Comparison of ENCODE assay signal across 34 cellular contexts in the genomic region with DNA sequence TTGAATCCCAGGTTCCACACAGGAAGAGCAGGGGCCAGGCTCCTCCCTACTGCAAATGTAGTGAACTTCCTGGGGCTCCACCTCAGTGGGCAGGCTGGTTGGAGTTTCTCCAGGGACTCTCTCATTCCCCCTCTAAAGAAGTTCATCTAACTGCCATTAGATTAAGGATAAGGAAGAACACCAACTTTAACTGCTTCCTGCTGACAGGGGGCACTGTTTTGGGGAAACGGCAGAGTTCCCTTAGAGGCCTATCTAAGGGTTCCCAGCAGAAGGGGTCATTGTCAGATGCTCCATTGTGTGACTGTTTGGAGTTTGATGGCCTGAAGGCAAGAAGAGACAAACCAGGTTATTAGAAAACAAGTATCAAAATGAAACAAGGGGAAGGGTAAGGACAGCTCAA.
DNase-seq lines count a peak whose midpoint lies in the region; ATAC-seq and TF ChIP-seq lines count a peak whose summit lies in the region.
"Had no signal": no experiment of that assay in that cellular context is flagged by ENCODE, and none has a peak within 500 bp of the region (broad histone marks: within the 10 kb centered on the region; RNA-seq: fewer than 3 reads in every experiment).

No MANE protein-coding gene starts in this region.

- BruUV-seq in Panc1 (replicated peaks; lab: Mats Ljungman, UMichigan), result no TSS peak

- CTCF ChIA-PET in activated CD4-positive, alpha-beta T cell treated with anti-CD3 and anti-CD28 coated beads, Interleukin-2, amount 10 ng/mL, durations not matched to agents 7 days and 5 days (lab: Charles Lee), result no interaction called here
- CTCF ChIA-PET in Panc1 (lab: Charles Lee), result no interaction called here

- peaks cover 10% of the 10 kb centered on the region for H3K4me1 Mint-ChIP-seq in activated CD4-positive, alpha-beta T cell treated with anti-CD3 and anti-CD28 coated beads, Interleukin-2, amount 10 ng/mL, durations not matched to agents 7 days and 5 days
- H3K4me1 Mint-ChIP-seq: activated B cell treated with CpG ODN at 0.5 μM for 24 hours had no signal

- intact Hi-C loops in Panc1 (cut with micrococcal nuclease; ENCODE audit: unreplicated experiment), result no loop called here

- H3K4me1 ChIP-seq in Panc1 (ENCODE audit: control insufficient read depth, insufficient read depth, low read length), result no peaks in the 10 kb centered on the region; the same call in 1 of the 2 replicates
- H3K4me1 ChIP-seq: A549, adrenal gland, gastrocnemius medialis, uterus had no signal

- H3K36me3 Mint-ChIP-seq in activated CD4-positive, alpha-beta T cell treated with anti-CD3 and anti-CD28 coated beads, Interleukin-2, amount 10 ng/mL, durations not matched to agents 7 days and 5 days (ENCODE audit: low read depth), result peaks cover 3% of the 10 kb centered on the region
- H3K36me3 Mint-ChIP-seq: CD8-positive, alpha-beta T cell; stimulated activated naive B cell treated with anti-CD40 and anti-IgM and Interleukin-4, amounts not matched to agents 10 μg/mL and 1 μg/mL and 100 μg/mL, for 72 hours had no signal

- H3K36me3 ChIP-seq in Panc1 (ENCODE audit: control insufficient read depth, insufficient read depth, low read length), result no peaks in the 10 kb centered on the region
- H3K36me3 ChIP-seq: adrenal gland, gastrocnemius medialis, uterus had no signal

- POLR2A ChIA-PET in activated CD4-positive, alpha-beta T cell treated with anti-CD3 and anti-CD28 coated beads, Interleukin-2, amount 10 ng/mL, durations not matched to agents 7 days and 5 days (lab: Charles Lee), result no interaction called here
- POLR2A ChIA-PET in Panc1 (lab: Charles Lee), result no interaction called here

- H3K27me3 ChIP-seq in Panc1 (ENCODE audit: control insufficient read depth, insufficient read depth, low read length), result no peaks in the 10 kb centered on the region
- H3K27me3 ChIP-seq: adrenal gland, hepatocyte, uterus had no signal

- no peaks in the 10 kb centered on the region for H3K9me3 ChIP-seq in Panc1 (ENCODE audit: control insufficient read depth, insufficient read depth, low read depth, low read length)
- H3K9me3 ChIP-seq: A549, adrenal gland, gastrocnemius medialis, HAP-1, uterus had no signal

- TF ChIP-seq CTCF in Panc1 (IDR thresholded peaks at IDR 0.05), result peak; percentile 25
- peak; percentile 8 for TF ChIP-seq CTCF in fibroblast of mammary gland (conservative IDR thresholded peaks at IDR 0.05; ENCODE audit: control insufficient read depth, insufficient read depth, low read depth, low read length)

- peaks cover 6% of the 10 kb centered on the region for H3K9me3 Mint-ChIP-seq in activated CD4-positive, alpha-beta T cell treated with anti-CD3 and anti-CD28 coated beads, Interleukin-2, amount 10 ng/mL, durations not matched to agents 7 days and 5 days
- H3K9me3 Mint-ChIP-seq: activated B cell treated with CpG ODN at 0.5 μM for 24 hours; CD8-positive, alpha-beta T cell had no signal

- H3K27ac ChIP-seq in Panc1 (ENCODE audit: low read length), result no peak overlapping the region
- H3K27ac ChIP-seq: A549, adrenal gland, gastrocnemius medialis, uterus had no signal

- H3K4me3 Mint-ChIP-seq in activated CD4-positive, alpha-beta T cell treated with anti-CD3 and anti-CD28 coated beads, Interleukin-2, amount 10 ng/mL, durations not matched to agents 7 days and 5 days, result no peak overlapping the region
- H3K4me3 Mint-ChIP-seq: activated B cell treated with CpG ODN at 0.5 μM for 24 hours; activated T-cell treated with anti-CD3 and anti-CD28 coated beads, Interleukin-2, amount 50 U/mL, for 72 hours; B cell; CD8-positive, alpha-beta T cell; stimulated activated naive B cell treated with anti-CD40 and anti-IgM and Interleukin-4, amounts not matched to agents 10 μg/mL and 1 μg/mL and 100 μg/mL, for 72 hours had no signal

- H3K4me3 ChIP-seq in Panc1 (ENCODE audit: low read depth in 2 of 2, low read length in 2 of 2) (no peak overlapping the region), fibroblast of mammary gland (ENCODE audit: control insufficient read depth, low read depth, low read length) (no peak overlapping the region)
- H3K4me3 ChIP-seq: A549, adrenal gland, gastrocnemius medialis, HAP-1, hepatocyte, uterus had no signal

- no peaks in the 10 kb centered on the region for H3K27me3 Mint-ChIP-seq in activated CD4-positive, alpha-beta T cell treated with anti-CD3 and anti-CD28 coated beads, Interleukin-2, amount 10 ng/mL, durations not matched to agents 7 days and 5 days
- H3K27me3 Mint-ChIP-seq: activated B cell treated with CpG ODN at 0.5 μM for 24 hours; B cell; stimulated activated naive B cell treated with anti-CD40 and anti-IgM and Interleukin-4, amounts not matched to agents 10 μg/mL and 1 μg/mL and 100 μg/mL, for 72 hours had no signal

- ATAC-seq in Panc1 (no peak), HG03354 (IDR thresholded peaks at IDR 0.05; ENCODE audit: poor library complexity, severe bottlenecking, unreplicated experiment) (no peak), GM21529 (IDR thresholded peaks at IDR 0.05; ENCODE audit: unreplicated experiment) (no peak)
- ATAC-seq: A549; activated T-cell treated with anti-CD3 and anti-CD28 coated beads, Interleukin-2, amount 50 U/mL, for 72 hours; CD8-positive, alpha-beta T cell; esophagus mucosa; gastrocnemius medialis; left lobe of liver; Right ventricle myocardium inferior; stimulated activated naive B cell treated with anti-CD40 and anti-IgM and Interleukin-4, amounts not matched to agents 10 μg/mL and 1 μg/mL and 100 μg/mL, for 72 hours had no signal

- H3K27ac Mint-ChIP-seq in activated CD4-positive, alpha-beta T cell treated with anti-CD3 and anti-CD28 coated beads, Interleukin-2, amount 10 ng/mL, durations not matched to agents 7 days and 5 days, result peak overlapping the region; percentile 73
- H3K27ac Mint-ChIP-seq: activated B cell treated with CpG ODN at 0.5 μM for 24 hours; activated T-cell treated with anti-CD3 and anti-CD28 coated beads, Interleukin-2, amount 50 U/mL, for 72 hours; B cell; CD8-positive, alpha-beta T cell; stimulated activated naive B cell treated with anti-CD40 and anti-IgM and Interleukin-4, amounts not matched to agents 10 μg/mL and 1 μg/mL and 100 μg/mL, for 72 hours had no signal

- in situ Hi-C loops in Panc1 (cut with HindIII; ENCODE audit: low pct_unique_long_range_greater_than_20kb, low sequenced_read_pairs), result no loop called here

- DNase-seq in activated CD4-positive, alpha-beta T cell treated with anti-CD3 and anti-CD28 coated beads, Interleukin-2, amount 10 ng/mL, durations not matched to agents 7 days and 5 days, result no peak
- DNase-seq in activated CD4-positive, alpha-beta T cell treated with anti-CD3 and anti-CD28 coated beads for 1 hour, result no peak
- DNase-seq in Panc1 (ENCODE audit: low read depth, low spot score) (no peak), fibroblast of mammary gland (ENCODE audit: low read depth) (no peak), islet precursor cell (no peak), NCI-H1436 treated with DMSO at 0.1 percent for 48 hours (lab: John Stamatoyannopoulos, UW) (no peak)
- DNase-seq: activated B cell treated with CpG ODN at 0.5 μM for 24 hours; activated CD4-positive, alpha-beta T cell treated with anti-CD3 and anti-CD28 coated beads, Interleukin-2, amount 50 U/mL, for 4 hours; activated naive CD4-positive, alpha-beta T cell treated with Interleukin-2 at 50 U/mL for 16 hours; activated T-cell treated with anti-CD3 and anti-CD28 coated beads, Interleukin-2, amount 50 U/mL, for 72 hours; adrenal gland; CD8-positive, alpha-beta T cell; DMS153; effector CD4-positive, alpha-beta T cell; gastrocnemius medialis; immature natural killer cell; KBM-7; mesenchymal stem cell; NCI-H1436; NCI-H446 treated with DMSO at 0.1 percent for 48 hours; nucleus accumbens; stimulated activated CD4-positive, alpha-beta T cell treated with anti-CD3 and anti-CD28 coated beads, Interleukin-15, amount 100 ng/mL, for 24 hours; stimulated activated naive B cell treated with anti-CD40 and anti-IgM and Interleukin-4, amounts not matched to agents 10 μg/mL and 1 μg/mL and 100 μg/mL, for 72 hours; T1000; uterus had no signal
